ENCODE assay signal across 18 cellular contexts in the genomic region with DNA sequence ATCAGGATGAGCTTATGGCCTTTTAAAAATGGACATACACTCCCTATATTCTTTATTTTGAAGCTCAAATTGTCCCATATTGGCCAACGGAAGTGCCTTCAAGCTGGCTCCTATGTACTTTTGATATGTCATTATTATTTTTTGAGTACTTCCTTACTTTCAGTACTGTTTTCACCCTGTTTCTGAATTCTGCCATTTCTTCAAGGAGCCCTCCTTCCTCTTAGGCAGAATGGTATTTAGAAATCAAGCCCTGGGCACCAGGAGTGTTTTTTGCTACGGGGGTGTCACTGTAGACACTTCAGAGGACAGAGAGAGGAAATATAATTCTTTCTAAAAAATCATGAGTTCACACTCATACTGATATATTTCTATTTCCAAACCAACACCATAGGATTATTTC.
"Had no signal": no experiment of that assay in that cellular context is flagged by ENCODE, and none has a peak within 500 bp of the region (broad histone marks: within the 10 kb centered on the region; RNA-seq: fewer than 3 reads in every experiment).

No MANE protein-coding gene starts in this region.

- H3K36me3 Mint-ChIP-seq: naive thymus-derived CD4-positive, alpha-beta T cell had no signal

- DNase-seq: effector memory CD8-positive, alpha-beta T cell; glutamatergic neuron; islet precursor cell; mammary epithelial cell; naive thymus-derived CD4-positive, alpha-beta T cell; ovary; right cardiac atrium; stimulated activated CD4-positive, alpha-beta T cell treated with anti-CD3 and anti-CD28 coated beads, Interleukin-12 subunit alpha, Interleukin-12 subunit beta, amount 100 ng/mL, for 4 hours; stimulated activated naive CD4-positive, alpha-beta T cell; stomach; substantia nigra; transverse colon had no signal

- H3K4me3 Mint-ChIP-seq: effector memory CD8-positive, alpha-beta T cell; naive thymus-derived CD4-positive, alpha-beta T cell had no signal

- FAIRE-seq: small intestine had no signal

- H3K9me3 Mint-ChIP-seq: effector memory CD8-positive, alpha-beta T cell; naive thymus-derived CD4-positive, alpha-beta T cell had no signal

- H3K4me1 ChIP-seq: transverse colon had no signal

- H3K36me3 ChIP-seq: esophagus muscularis mucosa, gastroesophageal sphincter, ovary, stomach, thoracic aorta, transverse colon had no signal

- H3K27ac ChIP-seq: epithelial cell of prostate, ovary, stomach, transverse colon had no signal

- H3K4me3 ChIP-seq: esophagus muscularis mucosa, gastroesophageal sphincter, ovary, stomach, thoracic aorta, transverse colon had no signal

- H3K27ac Mint-ChIP-seq: effector memory CD8-positive, alpha-beta T cell; naive thymus-derived CD4-positive, alpha-beta T cell had no signal

- H3K27me3 ChIP-seq: esophagus muscularis mucosa, gastroesophageal sphincter, ovary, stomach, transverse colon had no signal

- ATAC-seq: effector memory CD8-positive, alpha-beta T cell; gastroesophageal sphincter; left lobe of liver; naive thymus-derived CD4-positive, alpha-beta T cell; right cardiac atrium had no signal

- H3K9me3 ChIP-seq: esophagus muscularis mucosa, gastroesophageal sphincter, ovary, stomach, thoracic aorta, transverse colon had no signal
